ENCODE assay signal across 15 cellular contexts in genomic region chr12:52992699-52993557, GRCh38. TPM values are rescaled to one million over a fixed set of nuclear protein-coding genes. Genes with fewer than 3 reads are reported as not detected.
DNase-seq lines count a peak whose midpoint lies in the region; ATAC-seq and TF ChIP-seq lines count a peak whose summit lies in the region.
"Had no signal": no experiment of that assay in that cellular context is flagged by ENCODE, and none has a peak within 500 bp of the region (broad histone marks: within the 10 kb centered on the region; RNA-seq: fewer than 3 reads in every experiment).

No MANE protein-coding gene starts in this region.

- H3K36me3 ChIP-seq in colonic mucosa (no peaks in the 10 kb centered on the region), mesodermal cell (ENCODE audit: control insufficient read depth, insufficient read depth, low read length) (no peaks in the 10 kb centered on the region)
- H3K36me3 ChIP-seq: neutrophil, suprapubic skin had no signal

- H3K27ac Mint-ChIP-seq in stimulated activated memory B cell treated with anti-CD40 and anti-IgM and Interleukin-4, amounts not matched to agents 10 μg/mL and 1 μg/mL and 100 μg/mL, for 72 hours = no peak overlapping the region
- H3K27ac Mint-ChIP-seq: activated CD4-positive, alpha-beta memory T cell treated with anti-CD3 and anti-CD28 coated beads, Interleukin-2, amount 10 ng/mL, durations not matched to agents 7 days and 5 days; activated naive CD8-positive, alpha-beta T cell; IgD-negative memory B cell had no signal

- DNase-seq in LHCN-M2 (ENCODE audit: low read depth) = peak; percentile 27
- peak; percentile 81 for DNase-seq in colonic mucosa
- no peak for DNase-seq in sciatic nerve (ENCODE audit: low spot score)
- DNase-seq: activated CD4-positive, alpha-beta memory T cell treated with anti-CD3 and anti-CD28 coated beads, Interleukin-2, amount 10 ng/mL, durations not matched to agents 7 days and 5 days; effector CD4-positive, alpha-beta T cell; stimulated activated CD4-positive, alpha-beta T cell treated with anti-CD3 and anti-CD28 coated beads, Interleukin-4, amount 100 ng/mL, for 4 hours had no signal

- intact Hi-C loops in colonic mucosa (cut with DNase I) (no loop called here), sciatic nerve (cut with DNase I) (no loop called here)

- H3K9me3 ChIP-seq in colonic mucosa (no peaks in the 10 kb centered on the region), mesodermal cell (ENCODE audit: control insufficient read depth, low read length) (no peaks in the 10 kb centered on the region)
- H3K9me3 ChIP-seq: neutrophil, suprapubic skin had no signal

- no peak overlapping the region for H3K9ac ChIP-seq in colonic mucosa (ENCODE audit: low read depth in 2 of 2, low read length in 2 of 2)

- H3K4me1 ChIP-seq in colonic mucosa (peaks cover 9% of the 10 kb centered on the region), mesodermal cell (ENCODE audit: control insufficient read depth, insufficient read depth, low read length, poor library complexity, severe bottlenecking) (peaks cover 17% of the 10 kb centered on the region)
- H3K4me1 ChIP-seq: suprapubic skin had no signal

- no peaks in the 10 kb centered on the region for H3K9me3 Mint-ChIP-seq in stimulated activated memory B cell treated with anti-CD40 and anti-IgM and Interleukin-4, amounts not matched to agents 10 μg/mL and 1 μg/mL and 100 μg/mL, for 72 hours
- H3K9me3 Mint-ChIP-seq: activated CD4-positive, alpha-beta memory T cell treated with anti-CD3 and anti-CD28 coated beads, Interleukin-2, amount 10 ng/mL, durations not matched to agents 7 days and 5 days; IgD-negative memory B cell had no signal

- ATAC-seq in sciatic nerve = no peak
- no peak for ATAC-seq in GM21515 (IDR thresholded peaks at IDR 0.05; ENCODE audit: unreplicated experiment)
- ATAC-seq in HG03571 (IDR thresholded peaks at IDR 0.05; ENCODE audit: unreplicated experiment) = no peak
- ATAC-seq in stimulated activated memory B cell treated with anti-CD40 and anti-IgM and Interleukin-4, amounts not matched to agents 10 μg/mL and 1 μg/mL and 100 μg/mL, for 72 hours = no peak

- TF ChIP-seq CTCF in C4-2B (conservative IDR thresholded peaks at IDR 0.05) (no peak), colonic mucosa (IDR thresholded peaks at IDR 0.05) (no peak)

- H3K36me3 Mint-ChIP-seq in stimulated activated memory B cell treated with anti-CD40 and anti-IgM and Interleukin-4, amounts not matched to agents 10 μg/mL and 1 μg/mL and 100 μg/mL, for 72 hours = no peaks in the 10 kb centered on the region
- H3K36me3 Mint-ChIP-seq: activated naive CD8-positive, alpha-beta T cell; IgD-negative memory B cell had no signal

- no peak overlapping the region for H3K4me3 Mint-ChIP-seq in stimulated activated memory B cell treated with anti-CD40 and anti-IgM and Interleukin-4, amounts not matched to agents 10 μg/mL and 1 μg/mL and 100 μg/mL, for 72 hours
- H3K4me3 Mint-ChIP-seq: activated CD4-positive, alpha-beta memory T cell treated with anti-CD3 and anti-CD28 coated beads, Interleukin-2, amount 10 ng/mL, durations not matched to agents 7 days and 5 days; activated naive CD8-positive, alpha-beta T cell; IgD-negative memory B cell had no signal

- 0 out of 2 replicates have a peak overlapping the region, but pooled peaks have one; percentile 11 for H3K27ac ChIP-seq in C4-2B
- peak overlapping the region; percentile 82 for H3K27ac ChIP-seq in colonic mucosa
- peak overlapping the region; percentile 54 for H3K27ac ChIP-seq in mesodermal cell (ENCODE audit: low read depth, low read length, severe bottlenecking)
- H3K27ac ChIP-seq: neutrophil, suprapubic skin had no signal

- WGBS in mesodermal cell (ENCODE audit: insufficient coverage in 2 of 2), 2 experiments = 71 to 85% methylated on average over 5 to 6 of the region's 7 CpGs

- H3K27me3 ChIP-seq in colonic mucosa = no peaks in the 10 kb centered on the region
- H3K27me3 ChIP-seq: neutrophil, suprapubic skin had no signal

- no peaks in the 10 kb centered on the region for H3K27me3 Mint-ChIP-seq in stimulated activated memory B cell treated with anti-CD40 and anti-IgM and Interleukin-4, amounts not matched to agents 10 μg/mL and 1 μg/mL and 100 μg/mL, for 72 hours
- H3K27me3 Mint-ChIP-seq: activated naive CD8-positive, alpha-beta T cell; IgD-negative memory B cell had no signal

- H3K4me3 ChIP-seq in colonic mucosa (no peak overlapping the region), mesodermal cell (ENCODE audit: extremely low read depth, insufficient read depth, low read length, poor library complexity, severe bottlenecking) (no peak overlapping the region)
- H3K4me3 ChIP-seq: suprapubic skin had no signal

- no peaks in the 10 kb centered on the region for H3K4me1 Mint-ChIP-seq in stimulated activated memory B cell treated with anti-CD40 and anti-IgM and Interleukin-4, amounts not matched to agents 10 μg/mL and 1 μg/mL and 100 μg/mL, for 72 hours
- H3K4me1 Mint-ChIP-seq: activated CD4-positive, alpha-beta memory T cell treated with anti-CD3 and anti-CD28 coated beads, Interleukin-2, amount 10 ng/mL, durations not matched to agents 7 days and 5 days; IgD-negative memory B cell had no signal

RNA-seq across cellular contexts. Expression of gene EIF4B, which starts 13.3 kb away (rescaled TPM):
- total RNA-seq in LHCN-M2 (2014; rRNA removed) (468 and 479 TPM in 2 replicates), colonic mucosa (100 to 1,000 TPM; 398 to 455 TPM), sciatic nerve (522 TPM)
- polyA plus RNA-seq in LHCN-M2 (2012) = 194 TPM
- 346 TPM for polyA plus RNA-seq in mesodermal cell (2013, experiment 1 of 2)
- polyA plus RNA-seq in mesodermal cell (2013, experiment 2 of 2) = 376 TPM

RNA-seq across cellular contexts. Expression of gene KRT18, which starts 44.0 kb away (rescaled TPM):
- 0.52 and 0.77 TPM in 2 replicates for total RNA-seq in LHCN-M2 (2014; rRNA removed)
- 0.21 TPM for polyA plus RNA-seq in LHCN-M2 (2012)
- total RNA-seq in colonic mucosa = 1,000 to 10,000 TPM; 1,068 to 1,487 TPM
- 2,534 TPM for polyA plus RNA-seq in mesodermal cell (2013, experiment 1 of 2)
- 2,467 TPM for polyA plus RNA-seq in mesodermal cell (2013, experiment 2 of 2)
- 8.8 TPM for total RNA-seq in sciatic nerve

RNA-seq across cellular contexts. Expression of gene TNS2, which starts 56.9 kb away (rescaled TPM):
- total RNA-seq in LHCN-M2 (2014; rRNA removed) (79.6 and 95.7 TPM in 2 replicates), colonic mucosa (10 to 100 TPM; 26.0 to 27.1 TPM), sciatic nerve (265 TPM)
- polyA plus RNA-seq in LHCN-M2 (2012) = 34.3 TPM
- polyA plus RNA-seq in mesodermal cell (2013, experiment 1 of 2) = 30.9 TPM
- polyA plus RNA-seq in mesodermal cell (2013, experiment 2 of 2) = 19.3 TPM
- polyA plus RNA-seq: IgD-negative memory B cell had no signal

Comparison
In these comparisons a context has a peak if more than half of its experiments do, and no peak if none do; other contexts are left out.
1. H3K27ac ChIP-seq: peak in every context shown above with its lines; median percentile 82 in colonic mucosa; 54 in mesodermal cell; 11 in C4-2B.
2. RNA of gene KRT18, which starts 44.0 kb away (total RNA-seq): 1,068 to 1,487 TPM in colonic mucosa; 8.8 TPM in sciatic nerve (single experiment) and 0.52 to 0.77 TPM in LHCN-M2; every median in the first group is over 100 times any median in the second.